Comparison of ENCODE assay signal across 8 cellular contexts in the genomic region with DNA sequence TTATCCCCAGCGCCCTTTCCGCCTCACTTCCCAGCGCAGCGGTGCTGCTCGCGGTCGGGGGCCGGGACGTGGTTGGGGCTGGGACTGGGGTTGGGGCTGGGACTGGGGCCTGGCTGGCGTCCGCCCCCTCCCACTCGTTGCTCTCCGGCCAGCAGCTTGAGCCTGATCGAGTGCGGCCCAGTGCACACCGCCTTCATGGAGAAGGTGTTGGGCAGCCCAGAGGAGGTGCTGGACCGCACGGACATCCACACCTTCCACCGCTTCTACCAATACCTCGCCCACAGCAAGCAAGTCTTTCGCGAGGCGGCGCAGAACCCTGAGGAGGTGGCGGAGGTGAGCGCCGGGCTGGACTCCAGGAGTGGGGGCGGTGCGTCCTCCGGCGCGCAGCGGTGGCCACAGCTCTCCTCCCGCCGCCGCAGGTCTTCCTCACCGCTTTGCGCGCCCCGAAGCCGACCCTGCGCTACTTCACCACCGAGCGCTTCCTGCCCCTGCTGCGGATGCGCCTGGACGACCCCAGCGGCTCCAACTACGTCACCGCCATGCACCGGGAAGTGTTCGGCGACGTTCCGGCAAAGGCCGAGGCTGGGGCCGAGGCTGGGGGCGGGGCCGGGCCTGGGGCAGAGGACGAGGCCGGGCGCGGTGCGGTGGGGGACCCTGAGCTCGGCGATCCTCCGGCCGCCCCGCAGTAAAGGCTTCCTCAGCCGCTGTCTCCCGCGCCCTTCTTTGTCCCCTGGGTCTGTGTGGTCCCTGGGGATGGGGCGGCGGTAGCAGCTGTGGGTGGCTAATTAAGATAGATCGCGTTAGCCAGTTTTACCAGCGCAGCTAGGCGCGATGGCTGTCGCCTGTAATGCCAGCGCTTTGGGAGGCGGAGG. TPM values are rescaled to one million over a fixed set of nuclear protein-coding genes. Genes with fewer than 3 reads are reported as not detected.
DNase-seq lines count a peak whose midpoint lies in the region; ATAC-seq and TF ChIP-seq lines count a peak whose summit lies in the region.

No MANE protein-coding gene starts in this region.

- POLR2A ChIA-PET in RWPE1 (lab: Yijun Ruan, JAX; ENCODE audit: low non-redundant PET), result interaction anchor here (0.6 to 1.6 kb wide), 4 partner anchors 13 to 235 kb away, joined by 3 to 5 read pairs (median 4); no protein-coding TSS in a partner anchor

- no peaks in the 10 kb centered on the region for H3K9me3 Mint-ChIP-seq in natural killer cell treated with Interleukin-12 subunit alpha and Interleukin-12 subunit beta and Interleukin-15 and Interleukin-18, amount 100 ng/mL, for 72 hours

- peak overlapping the region; percentile 89 for H3K4me3 Mint-ChIP-seq in natural killer cell treated with Interleukin-12 subunit alpha and Interleukin-12 subunit beta and Interleukin-15 and Interleukin-18, amount 100 ng/mL, for 72 hours

- no peak for TF ChIP-seq CTCF in RWPE1 (conservative IDR thresholded peaks at IDR 0.05; ENCODE audit: low read depth)
- TF ChIP-seq CTCF in fibroblast of the aortic adventitia (IDR thresholded peaks at IDR 0.05; ENCODE audit: insufficient read depth, low read length), result no peak

- peak overlapping the region; percentile 96 for H3K4me3 ChIP-seq in Jurkat, Clone E6-1 (ENCODE audit: low read length)
- peak overlapping the region; percentile 89 for H3K4me3 ChIP-seq in fibroblast of the aortic adventitia (ENCODE audit: low read depth, low read length)

- DNase-seq in DMS114 treated with DMSO at 0.1 percent for 48 hours (lab: John Stamatoyannopoulos, UW; ENCODE audit: unreplicated experiment) (peak; percentile 34), RWPE1 (ENCODE audit: low spot score) (no peak), activated gamma-delta T cell (lab: John Stamatoyannopoulos, UW) (peak; percentile 66), fibroblast of the aortic adventitia (ENCODE audit: low read depth) (peak; percentile 68), substantia nigra (lab: John Stamatoyannopoulos, UW) (peak in 48 of 49 donors; percentile 36 to 92 (median 74))
- DNase-seq in Jurkat, Clone E6-1 (ENCODE audit: low read depth, low spot score), result peak; percentile 75
- peak; percentile 91 for DNase-seq in natural killer cell treated with Interleukin-12 subunit alpha and Interleukin-12 subunit beta and Interleukin-15 and Interleukin-18, amount 100 ng/mL, for 72 hours (ENCODE audit: low spot score)

- ATAC-seq in GM21526 (IDR thresholded peaks at IDR 0.05; ENCODE audit: low FRiP score, unreplicated experiment), result peak; percentile 59
- peak; percentile 93 to 96 for ATAC-seq in natural killer cell treated with Interleukin-12 subunit alpha and Interleukin-12 subunit beta and Interleukin-15 and Interleukin-18, amount 100 ng/mL, for 72 hours

- H3K27me3 Mint-ChIP-seq in natural killer cell treated with Interleukin-12 subunit alpha and Interleukin-12 subunit beta and Interleukin-15 and Interleukin-18, amount 100 ng/mL, for 72 hours, result no peaks in the 10 kb centered on the region

- H3K27ac ChIP-seq in RWPE1 (peak overlapping the region; percentile 90), substantia nigra (ENCODE audit: low read depth, low read length, poor library complexity, severe bottlenecking) (peak overlapping the region; percentile 87)

- H3K36me3 Mint-ChIP-seq in natural killer cell treated with Interleukin-12 subunit alpha and Interleukin-12 subunit beta and Interleukin-15 and Interleukin-18, amount 100 ng/mL, for 72 hours, result no peaks in the 10 kb centered on the region

- peak overlapping the region; percentile 87 to 95 for H3K27ac Mint-ChIP-seq in natural killer cell treated with Interleukin-12 subunit alpha and Interleukin-12 subunit beta and Interleukin-15 and Interleukin-18, amount 100 ng/mL, for 72 hours

- H3K4me1 Mint-ChIP-seq in natural killer cell treated with Interleukin-12 subunit alpha and Interleukin-12 subunit beta and Interleukin-15 and Interleukin-18, amount 100 ng/mL, for 72 hours (ENCODE audit: low read depth in 2 of 2), result peaks cover 16 to 21% of the 10 kb centered on the region in 2 donors

- CTCF ChIA-PET in RWPE1 (lab: Yijun Ruan, JAX), result interaction anchor here (0.6 to 1.5 kb wide), 6 partner anchors 13 to 361 kb away, joined by 3 to 5 read pairs (median 4); no protein-coding TSS in a partner anchor

RNA-seq across cellular contexts. Expression of gene HSD17B1, which starts 1.8 kb away (rescaled TPM):
- polyA plus RNA-seq in Jurkat, Clone E6-1 (2012; ENCODE audit: insufficient read depth, insufficient read length), result 3.3 TPM
- total RNA-seq in fibroblast of the aortic adventitia (ENCODE audit: low replicate concordance), result 0.99 and 4.7 TPM in 2 replicates
- total RNA-seq in natural killer cell treated with Interleukin-12 subunit alpha and Interleukin-12 subunit beta and Interleukin-15 and Interleukin-18, amount 100 ng/mL, for 72 hours, result 1 to 10 TPM in 1 of 2 donors, under 1 TPM in 1; 0.71 to 1.6 TPM

RNA-seq across cellular contexts. Expression of gene COASY, which starts 7.5 kb away (rescaled TPM):
- polyA plus RNA-seq in Jurkat, Clone E6-1 (2012; ENCODE audit: insufficient read depth, insufficient read length), result 84.2 TPM
- 11.0 and 19.1 TPM in 2 replicates for total RNA-seq in fibroblast of the aortic adventitia (ENCODE audit: low replicate concordance)
- 100 to 1,000 TPM in 1 of 2 donors, 10 to 100 TPM in 1; 83.4 to 126 TPM for total RNA-seq in natural killer cell treated with Interleukin-12 subunit alpha and Interleukin-12 subunit beta and Interleukin-15 and Interleukin-18, amount 100 ng/mL, for 72 hours

RNA-seq across cellular contexts. Expression of gene MLX, which starts 12.4 kb away (rescaled TPM):
- polyA plus RNA-seq in Jurkat, Clone E6-1 (2012; ENCODE audit: insufficient read depth, insufficient read length), result 89.3 TPM
- 10.5 and 41.8 TPM in 2 replicates for total RNA-seq in fibroblast of the aortic adventitia (ENCODE audit: low replicate concordance)
- total RNA-seq in natural killer cell treated with Interleukin-12 subunit alpha and Interleukin-12 subunit beta and Interleukin-15 and Interleukin-18, amount 100 ng/mL, for 72 hours, result 10 to 100 TPM; 66.8 to 68.4 TPM

RNA-seq across cellular contexts. Expression of gene NAGLU, which starts 18.4 kb away (rescaled TPM):
- 4.7 TPM for polyA plus RNA-seq in Jurkat, Clone E6-1 (2012; ENCODE audit: insufficient read depth, insufficient read length)
- total RNA-seq in fibroblast of the aortic adventitia (ENCODE audit: low replicate concordance), result 28.9 and 41.8 TPM in 2 replicates
- 10 to 100 TPM; 18.1 to 19.3 TPM for total RNA-seq in natural killer cell treated with Interleukin-12 subunit alpha and Interleukin-12 subunit beta and Interleukin-15 and Interleukin-18, amount 100 ng/mL, for 72 hours

RNA-seq across cellular contexts. Expression of gene PSMC3IP, which starts 23.0 kb away (rescaled TPM):
- 40.5 TPM for polyA plus RNA-seq in Jurkat, Clone E6-1 (2012; ENCODE audit: insufficient read depth, insufficient read length)
- total RNA-seq in fibroblast of the aortic adventitia (ENCODE audit: low replicate concordance), result 0.49 and 18.3 TPM in 2 replicates
- total RNA-seq in natural killer cell treated with Interleukin-12 subunit alpha and Interleukin-12 subunit beta and Interleukin-15 and Interleukin-18, amount 100 ng/mL, for 72 hours, result 10 to 100 TPM; 20.7 to 41.3 TPM
